ENCODE assay signal across 17 cellular contexts in genomic region chr3:41247590-41247989, GRCh38.
"Had no signal": no experiment of that assay in that cellular context is flagged by ENCODE, and none has a peak within 500 bp of the region (broad histone marks: within the 10 kb centered on the region; RNA-seq: fewer than 3 reads in every experiment).

No MANE protein-coding gene starts in this region.

- H3K9me3 Mint-ChIP-seq: activated naive CD8-positive, alpha-beta T cell treated with anti-CD3 and anti-CD28 coated beads for 36 hours; activated T-helper 1 cell treated with anti-CD3 and anti-CD28 coated beads, Interleukin-12 subunit alpha, Interleukin-12 subunit beta, Interleukin-2, Interleukin-4 antibody, amounts not matched to agents 30 ng/mL and 10 ng/mL and 1 ng/mL, durations not matched to agents 14 hours and 24 hours and 36 hours had no signal

- H3K4me1 ChIP-seq: vagina had no signal

- ATAC-seq: left lung, T-cell had no signal

- DNase-seq: activated naive CD8-positive, alpha-beta T cell treated with anti-CD3 and anti-CD28 coated beads for 36 hours; brain microvascular endothelial cell; cerebellar nuclear complex; dermis blood vessel endothelial cell; erythroblast; islet precursor cell; left lung; mesenchymal stem cell; nephron progenitor cell; stimulated activated CD4-positive, alpha-beta T cell treated with anti-CD3 and anti-CD28 coated beads, Interleukin-15, amount 100 ng/mL, for 24 hours; stimulated activated CD4-positive, alpha-beta T cell treated with anti-CD3 and anti-CD28 coated beads, Interleukin-4, amount 100 ng/mL, for 24 hours; stimulated activated naive CD4-positive, alpha-beta T cell; T-cell; T-helper 9 cell had no signal

- H3K36me3 ChIP-seq: brain microvascular endothelial cell, vagina had no signal

- H3K27ac ChIP-seq: brain microvascular endothelial cell, left lung, vagina had no signal

- H3K27ac Mint-ChIP-seq: activated naive CD8-positive, alpha-beta T cell treated with anti-CD3 and anti-CD28 coated beads for 36 hours; activated T-helper 1 cell treated with anti-CD3 and anti-CD28 coated beads, Interleukin-12 subunit alpha, Interleukin-12 subunit beta, Interleukin-2, Interleukin-4 antibody, amounts not matched to agents 30 ng/mL and 10 ng/mL and 1 ng/mL, durations not matched to agents 14 hours and 24 hours and 36 hours; T-cell had no signal

- H3K27me3 ChIP-seq: brain microvascular endothelial cell, left lung, tibial nerve, vagina had no signal

- H3K9me3 ChIP-seq: left lung, vagina had no signal

- H3K4me1 Mint-ChIP-seq: activated naive CD8-positive, alpha-beta T cell treated with anti-CD3 and anti-CD28 coated beads for 36 hours; T-cell had no signal

- H3K36me3 Mint-ChIP-seq: activated naive CD8-positive, alpha-beta T cell treated with anti-CD3 and anti-CD28 coated beads for 36 hours had no signal

- H3K4me3 Mint-ChIP-seq: activated naive CD8-positive, alpha-beta T cell treated with anti-CD3 and anti-CD28 coated beads for 36 hours; activated T-helper 1 cell treated with anti-CD3 and anti-CD28 coated beads, Interleukin-12 subunit alpha, Interleukin-12 subunit beta, Interleukin-2, Interleukin-4 antibody, amounts not matched to agents 30 ng/mL and 10 ng/mL and 1 ng/mL, durations not matched to agents 14 hours and 24 hours and 36 hours; nephron progenitor cell; T-cell had no signal

- H3K27me3 Mint-ChIP-seq: activated naive CD8-positive, alpha-beta T cell treated with anti-CD3 and anti-CD28 coated beads for 36 hours; T-cell had no signal

- H3K4me3 ChIP-seq: left lung, tibial nerve, vagina had no signal
